30 cellular contexts compared by ENCODE assay signal in genomic region chr4:175376287-175376977, GRCh38.
"Had no signal": no experiment of that assay in that cellular context is flagged by ENCODE, and none has a peak within 500 bp of the region (broad histone marks: within the 10 kb centered on the region; RNA-seq: fewer than 3 reads in every experiment).

No MANE protein-coding gene starts in this region.

- DNase-seq: activated CD4-positive, alpha-beta memory T cell treated with anti-CD3 and anti-CD28 coated beads for 36 hours; activated CD4-positive, alpha-beta T cell treated with anti-CD3 and anti-CD28 coated beads, Interleukin-2, amount 10 ng/mL, durations not matched to agents 24 days and 14 days; activated CD4-positive, CD25-positive, alpha-beta regulatory T cell treated with anti-CD3 and anti-CD28 coated beads, Interleukin-2, amount 50 U/mL, for 72 hours; activated CD8-positive, alpha-beta memory T cell treated with anti-CD3 and anti-CD28 coated beads, Interleukin-2, amount 50 U/mL, for 4 hours; activated effector memory CD4-positive, alpha-beta T cell treated with anti-CD3 and anti-CD28 coated beads, Interleukin-2, amount 50 U/mL, for 16 hours; activated naive CD4-positive, alpha-beta T cell treated with anti-CD3 and anti-CD28 coated beads for 36 hours; activated naive CD8-positive, alpha-beta T cell treated with anti-CD3 and anti-CD28 coated beads for 36 hours; activated T-cell treated with anti-CD3 and anti-CD28 coated beads, Interleukin-2, amount 50 U/mL, for 1 hour; adrenal gland; aorta; body of pancreas; cerebellar nuclear complex; colonic mucosa; head of caudate nucleus; hypothalamus; left ventricle myocardium inferior; mammary epithelial cell; naive B cell; nephron progenitor cell; nucleus accumbens; stimulated activated CD4-positive, alpha-beta T cell treated with anti-CD3 and anti-CD28 coated beads, Interleukin-1b, Interleukin-23, amount 100 ng/mL, for 48 hours; stimulated activated CD4-positive, alpha-beta T cell treated with anti-CD3 and anti-CD28 coated beads, Interleukin-4, amount 100 ng/mL, for 4 hours; stimulated activated CD8-positive, alpha-beta memory T cell treated with anti-CD3 and anti-CD28 coated beads, Interleukin-4, amount 100 ng/mL, for 48 hours; stimulated activated naive CD8-positive, alpha-beta T cell treated with anti-CD3 and anti-CD28 coated beads, Interleukin-15, amount 100 ng/mL, for 72 hours; substantia nigra; T-helper 17 cell; T1000; upper lobe of right lung; WERI-Rb-1 had no signal

- ATAC-seq: body of pancreas; stimulated activated memory B cell treated with anti-CD40 and anti-IgM and Interleukin-4, amounts not matched to agents 10 μg/mL and 1 μg/mL and 100 μg/mL, for 72 hours; stimulated activated naive CD8-positive, alpha-beta T cell treated with anti-CD3 and anti-CD28 coated beads, Interleukin-15, amount 100 ng/mL, for 72 hours; T-helper 17 cell; upper lobe of right lung had no signal
